ENCODE assay signal across 26 cellular contexts in the genomic region with DNA sequence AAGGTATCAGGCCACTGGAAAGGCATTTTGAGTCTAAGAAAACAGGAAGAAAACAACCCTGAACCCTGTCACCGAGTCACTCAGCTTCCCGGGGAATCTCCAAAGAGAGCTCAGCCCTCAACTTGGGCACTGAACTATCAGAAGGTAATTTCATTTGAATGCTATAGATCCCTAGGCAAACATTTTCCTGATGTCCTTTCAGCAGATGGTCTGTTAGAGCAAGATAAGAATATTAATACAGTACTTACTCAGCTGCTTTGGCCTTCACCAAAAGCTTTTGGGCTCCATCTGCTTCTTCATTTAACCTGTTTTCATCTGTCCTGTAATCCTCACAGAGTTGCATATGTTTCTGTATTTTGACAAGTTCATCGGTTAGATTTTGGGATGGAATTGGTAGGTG. TPM values are rescaled to one million over a fixed set of nuclear protein-coding genes. Genes with fewer than 3 reads are reported as not detected.
"Had no signal": no experiment of that assay in that cellular context is flagged by ENCODE, and none has a peak within 500 bp of the region (broad histone marks: within the 10 kb centered on the region; RNA-seq: fewer than 3 reads in every experiment).

No MANE protein-coding gene starts in this region.

- H3K36me3 ChIP-seq: esophagus muscularis mucosa, heart right ventricle, pancreas, sigmoid colon, upper lobe of left lung, vagina had no signal

- ATAC-seq: activated CD4-positive, alpha-beta T cell treated with anti-CD3 and anti-CD28 coated beads for 36 hours; activated naive CD4-positive, alpha-beta T cell treated with anti-CD3 and anti-CD28 coated beads, Interleukin-2, amount 50 U/mL, for 72 hours; activated T-cell treated with anti-CD3 and anti-CD28 coated beads, Interleukin-2, amount 50 U/mL, for 72 hours; heart right ventricle; naive thymus-derived CD4-positive, alpha-beta T cell; pancreas; psoas muscle; stimulated activated effector memory CD8-positive, alpha-beta T cell treated with anti-CD3 and anti-CD28 coated beads, Interleukin-12 subunit alpha, Interleukin-12 subunit beta, amount 100 ng/mL, for 72 hours; stimulated activated naive CD8-positive, alpha-beta T cell treated with anti-CD3 and anti-CD28 coated beads, Interleukin-15, amount 100 ng/mL, for 72 hours had no signal

- H3K9me3 Mint-ChIP-seq: activated naive CD4-positive, alpha-beta T cell treated with anti-CD3 and anti-CD28 coated beads, Interleukin-2, amount 50 U/mL, for 72 hours; activated T-cell treated with anti-CD3 and anti-CD28 coated beads, Interleukin-2, amount 50 U/mL, for 72 hours; central memory CD8-positive, alpha-beta T cell; dendritic cell treated with granulocyte-macrophage colony-stimulating factor and Interleukin-4, amounts not matched to agents 40 ng/mL and 50 ng/mL, for 4 days; mesothelial cell of epicardium; naive thymus-derived CD4-positive, alpha-beta T cell; neural crest cell; stimulated activated effector memory CD8-positive, alpha-beta T cell treated with anti-CD3 and anti-CD28 coated beads, Interleukin-12 subunit alpha, Interleukin-12 subunit beta, amount 100 ng/mL, for 72 hours; stimulated activated naive CD8-positive, alpha-beta T cell treated with anti-CD3 and anti-CD28 coated beads, Interleukin-15, amount 100 ng/mL, for 72 hours had no signal

- H3K4me3 Mint-ChIP-seq: activated CD4-positive, alpha-beta T cell treated with anti-CD3 and anti-CD28 coated beads for 36 hours; activated T-cell treated with anti-CD3 and anti-CD28 coated beads, Interleukin-2, amount 50 U/mL, for 72 hours; central memory CD8-positive, alpha-beta T cell; dendritic cell treated with granulocyte-macrophage colony-stimulating factor and Interleukin-4, amounts not matched to agents 40 ng/mL and 50 ng/mL, for 4 days; mesothelial cell of epicardium; naive thymus-derived CD4-positive, alpha-beta T cell; neural crest cell; stimulated activated effector memory CD8-positive, alpha-beta T cell treated with anti-CD3 and anti-CD28 coated beads, Interleukin-12 subunit alpha, Interleukin-12 subunit beta, amount 100 ng/mL, for 72 hours; stimulated activated naive CD8-positive, alpha-beta T cell treated with anti-CD3 and anti-CD28 coated beads, Interleukin-15, amount 100 ng/mL, for 72 hours had no signal

- H3K4me1 ChIP-seq: heart right ventricle, psoas muscle, sigmoid colon, upper lobe of left lung, vagina had no signal

- H3K9me3 ChIP-seq: esophagus muscularis mucosa, heart right ventricle, pancreas, psoas muscle, sigmoid colon, upper lobe of left lung, vagina had no signal

- H3K36me3 Mint-ChIP-seq: activated naive CD4-positive, alpha-beta T cell treated with anti-CD3 and anti-CD28 coated beads, Interleukin-2, amount 50 U/mL, for 72 hours; mesothelial cell of epicardium; naive thymus-derived CD4-positive, alpha-beta T cell; stimulated activated effector memory CD8-positive, alpha-beta T cell treated with anti-CD3 and anti-CD28 coated beads, Interleukin-12 subunit alpha, Interleukin-12 subunit beta, amount 100 ng/mL, for 72 hours had no signal

- H3K27me3 ChIP-seq: esophagus muscularis mucosa, heart right ventricle, pancreas, sigmoid colon, upper lobe of left lung, vagina had no signal

- DNase-seq: activated CD4-positive, alpha-beta T cell treated with anti-CD3 and anti-CD28 coated beads for 36 hours; activated CD4-positive, CD25-positive, alpha-beta regulatory T cell; activated naive CD4-positive, alpha-beta T cell; activated T-cell treated with anti-CD3 and anti-CD28 coated beads for 4 hours; activated T-cell treated with anti-CD3 and anti-CD28 coated beads, Interleukin-2, amount 50 U/mL, for 72 hours; foreskin melanocyte; heart right ventricle; naive thymus-derived CD4-positive, alpha-beta T cell; nucleus accumbens; pancreas; psoas muscle; sigmoid colon; small intestine; stimulated activated CD4-positive, alpha-beta T cell treated with anti-CD3 and anti-CD28 coated beads, Interleukin-4, amount 100 ng/mL, for 24 hours; stimulated activated naive CD8-positive, alpha-beta T cell treated with anti-CD3 and anti-CD28 coated beads, Interleukin-15, amount 100 ng/mL, for 72 hours; substantia nigra; T-helper 9 cell; upper lobe of left lung had no signal

- H3K27ac Mint-ChIP-seq: activated CD4-positive, alpha-beta T cell treated with anti-CD3 and anti-CD28 coated beads for 36 hours; activated naive CD4-positive, alpha-beta T cell treated with anti-CD3 and anti-CD28 coated beads, Interleukin-2, amount 50 U/mL, for 72 hours; activated T-cell treated with anti-CD3 and anti-CD28 coated beads, Interleukin-2, amount 50 U/mL, for 72 hours; dendritic cell treated with granulocyte-macrophage colony-stimulating factor and Interleukin-4, amounts not matched to agents 40 ng/mL and 50 ng/mL, for 4 days; mesothelial cell of epicardium; naive thymus-derived CD4-positive, alpha-beta T cell; stimulated activated effector memory CD8-positive, alpha-beta T cell treated with anti-CD3 and anti-CD28 coated beads, Interleukin-12 subunit alpha, Interleukin-12 subunit beta, amount 100 ng/mL, for 72 hours; stimulated activated naive CD8-positive, alpha-beta T cell treated with anti-CD3 and anti-CD28 coated beads, Interleukin-15, amount 100 ng/mL, for 72 hours had no signal

- H3K4me1 Mint-ChIP-seq: activated CD4-positive, alpha-beta T cell treated with anti-CD3 and anti-CD28 coated beads for 36 hours; central memory CD8-positive, alpha-beta T cell; naive thymus-derived CD4-positive, alpha-beta T cell; neural crest cell; stimulated activated effector memory CD8-positive, alpha-beta T cell treated with anti-CD3 and anti-CD28 coated beads, Interleukin-12 subunit alpha, Interleukin-12 subunit beta, amount 100 ng/mL, for 72 hours; stimulated activated naive CD8-positive, alpha-beta T cell treated with anti-CD3 and anti-CD28 coated beads, Interleukin-15, amount 100 ng/mL, for 72 hours had no signal

- H3K4me3 ChIP-seq: esophagus muscularis mucosa, heart right ventricle, pancreas, psoas muscle, sigmoid colon, upper lobe of left lung, vagina had no signal

- H3K27ac ChIP-seq: esophagus muscularis mucosa, heart right ventricle, pancreas, psoas muscle, sigmoid colon, upper lobe of left lung, vagina had no signal

RNA-seq across cellular contexts. Expression of a gene that starts 34.2 kb away (rescaled TPM):
- total RNA-seq: naive thymus-derived CD4-positive, alpha-beta T cell had no signal
